ENCODE assay signal across 8 cellular contexts in the genomic region with DNA sequence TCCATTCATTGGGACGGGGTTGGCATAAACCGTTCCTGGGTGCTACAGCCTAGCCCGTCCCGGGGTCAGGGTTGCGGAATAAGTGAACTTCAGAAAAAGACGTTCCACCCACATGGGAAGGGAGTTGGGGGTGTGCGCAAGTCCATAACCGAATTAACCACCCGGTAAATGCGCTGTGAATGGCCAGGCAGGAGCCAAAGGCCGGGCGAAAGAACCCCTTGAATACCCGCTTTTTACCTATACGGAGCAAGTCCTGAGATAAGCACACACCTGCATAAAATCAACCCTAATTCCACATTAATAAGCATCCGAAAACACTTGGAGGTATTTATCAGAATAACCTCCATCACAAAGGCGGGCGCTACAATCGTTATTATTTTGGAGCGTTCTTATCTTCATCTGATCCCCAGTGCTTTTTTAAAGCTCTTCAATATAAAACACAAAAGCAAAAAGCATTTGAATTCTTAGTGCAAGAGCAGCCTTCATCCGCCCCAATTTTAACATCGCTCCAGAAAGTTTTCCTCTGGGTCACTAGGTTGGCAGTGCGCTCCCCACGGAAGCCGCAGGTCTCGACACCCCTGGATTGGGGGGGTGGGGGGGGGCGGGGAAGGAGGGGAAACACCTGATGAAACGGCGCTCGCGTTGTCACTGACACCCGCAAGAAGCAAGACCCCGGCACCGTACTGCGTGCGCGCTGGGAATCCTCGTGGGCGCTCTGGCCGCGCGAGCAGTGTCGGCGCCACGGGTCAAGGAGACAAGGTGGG. TPM values are rescaled to one million over a fixed set of nuclear protein-coding genes. Genes with fewer than 3 reads are reported as not detected.
A peak's percentile ranks its signal among the peaks of the same experiment; 100 is the strongest.
DNase-seq lines count a peak whose midpoint lies in the region; TF ChIP-seq lines count a peak whose summit lies in the region.

No MANE protein-coding gene starts in this region.

- peak overlapping the region; percentile 89 for H3K4me2 ChIP-seq in mesendoderm (ENCODE audit: low read length)

- H3K18ac ChIP-seq in mesendoderm (ENCODE audit: low read length), result peak overlapping the region; percentile 95

- peak overlapping the region; percentile 67 for H3K4me3 ChIP-seq in HFF-Myc (replicated peaks; ENCODE audit: low read depth, low read length)
- peak overlapping the region; percentile 43 for H3K4me3 ChIP-seq in mesendoderm (ENCODE audit: low read length)

- DNase-seq in ACHN (peak; percentile 57), HFF-Myc (ENCODE audit: extremely low read depth, low read depth) (no peak), astrocyte of the hippocampus (ENCODE audit: low read depth, low spot score) (peak; percentile 56), mesendoderm (no peak), A172 (ENCODE audit: low spot score) (no peak)
- no peak for DNase-seq in stimulated activated naive CD4-positive, alpha-beta T cell treated with Interleukin-2 at 50 U/mL for 16 hours (lab: John Stamatoyannopoulos, UW)
- no peak for DNase-seq in stimulated activated CD4-positive, alpha-beta T cell treated with anti-CD3 and anti-CD28 coated beads, Interleukin-1b, Interleukin-23, amount 100 ng/mL, for 48 hours
- no peak for DNase-seq in activated naive CD4-positive, alpha-beta T cell treated with anti-CD3 and anti-CD28 coated beads, Interleukin-2, amount 50 U/mL, for 16 hours

- peaks cover 9% of the 10 kb centered on the region for H3K27me3 ChIP-seq in mesendoderm (ENCODE audit: insufficient read depth, low read length, poor library complexity)

- no CpG with 5 or more reads among the region's 44 CpGs for WGBS in mesendoderm (ENCODE audit: extremely low coverage, insufficient coverage, low lambda C conversion rate)

- no peak overlapping the region for H2AK5ac ChIP-seq in mesendoderm (ENCODE audit: low read length)

- peak overlapping the region; percentile 52 for H3K9ac ChIP-seq in mesendoderm (ENCODE audit: low read length)

- no peak for TF ChIP-seq CTCF in HFF-Myc (IDR thresholded peaks at IDR 0.05; ENCODE audit: low read depth, low read length, missing control alignments)

- H3K4ac ChIP-seq in mesendoderm (ENCODE audit: low read depth, low read length), result peak overlapping the region; percentile 17

- H3K79me2 ChIP-seq in mesendoderm (ENCODE audit: control insufficient read depth, insufficient read depth, low read length), result no peaks in the 10 kb centered on the region

- H3K27ac ChIP-seq in mesendoderm (ENCODE audit: low read depth, low read length), result no peak overlapping the region

- H3K4me1 ChIP-seq in mesendoderm (ENCODE audit: control insufficient read depth, low read depth, low read length), result peaks cover 3% of the 10 kb centered on the region

- no peak overlapping the region for H4K8ac ChIP-seq in mesendoderm (ENCODE audit: low read depth, low read length)

- no peaks in the 10 kb centered on the region for H3K79me1 ChIP-seq in mesendoderm (ENCODE audit: low read length)

- H3K56ac ChIP-seq in mesendoderm (ENCODE audit: low read length), result peak overlapping the region; percentile 86

- no peak overlapping the region for H4K5ac ChIP-seq in mesendoderm (ENCODE audit: low read length)

- no peak overlapping the region for H2BK15ac ChIP-seq in mesendoderm (replicated peaks; ENCODE audit: low read depth)

- H2BK5ac ChIP-seq in mesendoderm (ENCODE audit: low read length), result no peak overlapping the region

- H3K23ac ChIP-seq in mesendoderm (ENCODE audit: low read length), result peak overlapping the region; percentile 99

- H3K36me3 ChIP-seq in mesendoderm (ENCODE audit: control insufficient read depth, insufficient read depth, low read length), result no peaks in the 10 kb centered on the region

- in situ Hi-C loops in ACHN (cut with HindIII; ENCODE audit: low pct_ligation_motif_present, low pct_unique_long_range_greater_than_20kb, low sequenced_read_pairs), result no loop called here

- H2BK120ac ChIP-seq in mesendoderm (ENCODE audit: low read depth, low read length), result no peak overlapping the region

RNA-seq across cellular contexts. Expression of gene SATB2, which starts 1.2 kb away (rescaled TPM):
- 2.6 TPM for polyA plus RNA-seq in mesendoderm (2013, experiment 1 of 2)
- 2.5 TPM for polyA plus RNA-seq in mesendoderm (2013, experiment 2 of 2)
- 8.8 and 10.2 TPM in 2 replicates for total RNA-seq in A172 (2014; rRNA removed; shearing (Covaris generic))

Comparison
In these comparisons a context has a peak if more than half of its experiments do, and no peak if none do; other contexts are left out.
1. DNase-seq: peak in ACHN (single experiment) and astrocyte of the hippocampus (single experiment); none in HFF-Myc (single experiment), mesendoderm (single experiment), stimulated activated naive CD4-positive, alpha-beta T cell treated with Interleukin-2 at 50 U/mL for 16 hours (single experiment), stimulated activated CD4-positive, alpha-beta T cell treated with anti-CD3 and anti-CD28 coated beads, Interleukin-1b, Interleukin-23, amount 100 ng/mL, for 48 hours (single experiment), activated naive CD4-positive, alpha-beta T cell treated with anti-CD3 and anti-CD28 coated beads, Interleukin-2, amount 50 U/mL, for 16 hours (single experiment) and A172 (single experiment).